ENCODE assay signal across 8 cellular contexts in the genomic region with DNA sequence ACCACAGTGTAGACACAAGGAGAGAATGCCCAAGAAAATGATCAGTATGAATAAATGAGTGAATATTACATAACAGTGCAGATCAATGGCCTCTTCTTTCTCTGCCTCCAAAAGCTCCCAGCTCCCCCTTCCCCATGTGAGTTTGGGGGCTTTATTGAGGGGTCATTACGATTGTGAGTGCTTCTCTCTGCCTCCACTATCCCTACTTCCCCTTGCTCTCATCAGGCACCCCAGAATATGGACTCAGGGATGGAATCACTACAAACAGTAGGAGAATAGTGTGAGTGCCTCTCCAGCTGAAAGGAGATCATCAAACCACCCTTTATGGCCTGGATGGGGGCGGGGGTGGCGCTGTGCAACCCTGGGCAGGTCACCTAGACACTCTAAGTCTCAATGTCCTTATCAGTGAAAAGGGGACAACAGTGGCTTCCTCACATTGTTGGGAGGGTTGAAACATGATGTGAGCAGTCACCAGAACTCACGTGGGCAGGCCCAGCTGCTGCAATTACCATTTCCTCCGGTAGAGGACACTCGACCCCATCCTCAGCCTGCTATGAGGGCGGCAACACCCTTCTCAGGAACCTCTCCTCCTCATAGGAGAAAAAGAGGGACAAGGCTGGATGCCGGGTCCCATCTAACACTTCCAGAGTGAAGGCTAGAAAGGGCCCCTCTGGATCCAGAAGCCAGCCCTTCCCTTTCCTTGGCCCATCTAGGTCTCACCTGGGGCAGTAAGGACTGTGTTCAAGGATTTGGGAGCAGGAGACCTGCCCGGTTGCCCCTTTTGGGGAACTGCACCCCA. TPM values are rescaled to one million over a fixed set of nuclear protein-coding genes. Genes with fewer than 3 reads are reported as not detected.
DNase-seq lines count a peak whose midpoint lies in the region; ATAC-seq and TF ChIP-seq lines count a peak whose summit lies in the region.

No MANE protein-coding gene starts in this region.

- peak; percentile 44 for ATAC-seq in GM18502 (IDR thresholded peaks at IDR 0.05; ENCODE audit: poor library complexity, unreplicated experiment)
- peak; percentile 78 for ATAC-seq in Right ventricle myocardium inferior

- TF ChIP-seq CTCF in SU-DHL-6 (IDR thresholded peaks at IDR 0.05; ENCODE audit: insufficient read depth, low read length, poor library complexity, severe bottlenecking), result peak; percentile 83
- peak; percentile 88 for TF ChIP-seq CTCF in type B pancreatic cell (conservative IDR thresholded peaks at IDR 0.05)

- H3K9me3 Mint-ChIP-seq in activated naive CD8-positive, alpha-beta T cell treated with anti-CD3 and anti-CD28 coated beads for 36 hours, result no peaks in the 10 kb centered on the region
- no peaks in the 10 kb centered on the region for H3K9me3 Mint-ChIP-seq in type B pancreatic cell

- intact Hi-C loops in Right ventricle myocardium inferior (cut with DNase I) (loop anchor here (1.0 to 2.0 kb wide), 2 partner anchors 26 to 57 kb away; no protein-coding TSS in a partner anchor), posterior vena cava (cut with DNase I) (loop anchor here (5.0 kb wide), 2 partner anchors 55 to 60 kb away; partner anchors contain the start of gene CISD3 (in 1 of the 2))

- H3K79me2 ChIP-seq in SU-DHL-6 (ENCODE audit: insufficient read depth, low read length), result no peaks in the 10 kb centered on the region

- peak overlapping the region; percentile 75 for H3K27ac Mint-ChIP-seq in activated naive CD8-positive, alpha-beta T cell treated with anti-CD3 and anti-CD28 coated beads for 36 hours
- H3K27ac Mint-ChIP-seq in type B pancreatic cell, result peak overlapping the region; percentile 75

- DNase-seq in 8988T (peak; percentile 66), NCI-H1417 (lab: John Stamatoyannopoulos, UW) (peak; percentile 72 to 88 (median 74)), Right ventricle myocardium inferior (ENCODE audit: missing footprints) (peak; percentile 86), posterior vena cava (ENCODE audit: low spot score) (peak; percentile 93), type B pancreatic cell (ENCODE audit: extremely low spot score, unreplicated experiment) (peak; percentile 84)
- peak; percentile 81 for DNase-seq in activated naive CD8-positive, alpha-beta T cell treated with anti-CD3 and anti-CD28 coated beads for 36 hours

- no peaks in the 10 kb centered on the region for H3K9me2 ChIP-seq in SU-DHL-6 (replicated peaks; ENCODE audit: insufficient read depth, low read length)

- peaks cover 4% of the 10 kb centered on the region; the same call in 1 of the 2 replicates for H3F3A ChIP-seq in SU-DHL-6 (ENCODE audit: insufficient read depth)

- H4K20me1 ChIP-seq in SU-DHL-6 (ENCODE audit: low read depth, low read length), result no peaks in the 10 kb centered on the region

- H3K27me3 ChIP-seq in SU-DHL-6 (ENCODE audit: low read length), result no peaks in the 10 kb centered on the region

- H3K27me3 Mint-ChIP-seq in activated naive CD8-positive, alpha-beta T cell treated with anti-CD3 and anti-CD28 coated beads for 36 hours, result peaks cover 10% of the 10 kb centered on the region
- peaks cover 28% of the 10 kb centered on the region for H3K27me3 Mint-ChIP-seq in type B pancreatic cell

- H2AFZ ChIP-seq in SU-DHL-6 (ENCODE audit: low read depth, low read length, severe bottlenecking), result peak overlapping the region; percentile 89

- no peak overlapping the region for H3K4me2 ChIP-seq in SU-DHL-6 (ENCODE audit: low read depth, low read length, poor library complexity, severe bottlenecking)

- no peak overlapping the region for H3K4me3 ChIP-seq in SU-DHL-6 (ENCODE audit: insufficient read depth, low read length, poor library complexity, severe bottlenecking)

- no peak overlapping the region for H3K4me3 Mint-ChIP-seq in activated naive CD8-positive, alpha-beta T cell treated with anti-CD3 and anti-CD28 coated beads for 36 hours
- peak overlapping the region; percentile 68 for H3K4me3 Mint-ChIP-seq in type B pancreatic cell

- H3K36me3 Mint-ChIP-seq in activated naive CD8-positive, alpha-beta T cell treated with anti-CD3 and anti-CD28 coated beads for 36 hours, result peaks cover 13% of the 10 kb centered on the region
- no peaks in the 10 kb centered on the region for H3K36me3 Mint-ChIP-seq in type B pancreatic cell

- peak overlapping the region; percentile 25; the same call in 1 of the 2 replicates for H3K9ac ChIP-seq in SU-DHL-6 (ENCODE audit: low read length)

- peaks cover 31% of the 10 kb centered on the region for H3K4me1 Mint-ChIP-seq in activated naive CD8-positive, alpha-beta T cell treated with anti-CD3 and anti-CD28 coated beads for 36 hours
- H3K4me1 Mint-ChIP-seq in type B pancreatic cell (ENCODE audit: unreplicated experiment), result peaks cover 6% of the 10 kb centered on the region

- no peaks in the 10 kb centered on the region for H3K36me3 ChIP-seq in SU-DHL-6 (ENCODE audit: low read length)

- no peaks in the 10 kb centered on the region for H3K9me3 ChIP-seq in SU-DHL-6 (ENCODE audit: insufficient read depth, low read length)

- H3K27ac ChIP-seq in SU-DHL-6 (ENCODE audit: low read depth, low read length), result no peak overlapping the region

RNA-seq across cellular contexts. Expression of gene EPOP, which starts 2.1 kb away (rescaled TPM):
- total RNA-seq in activated naive CD8-positive, alpha-beta T cell treated with anti-CD3 and anti-CD28 coated beads for 36 hours, result 10 to 100 TPM; 33.6 to 33.7 TPM
- 0.51 TPM for total RNA-seq in Right ventricle myocardium inferior
- total RNA-seq in posterior vena cava, result 1 to 10 TPM; 1.6 to 2.6 TPM
- 6.2 and 11.0 TPM in 2 replicates for total RNA-seq in type B pancreatic cell (ENCODE audit: low replicate concordance)

RNA-seq across cellular contexts. Expression of gene MLLT6, which starts 28.2 kb away (rescaled TPM):
- 100 to 1,000 TPM; 125 to 130 TPM for total RNA-seq in activated naive CD8-positive, alpha-beta T cell treated with anti-CD3 and anti-CD28 coated beads for 36 hours
- total RNA-seq in Right ventricle myocardium inferior (71.1 TPM), posterior vena cava (10 to 100 TPM; 79.7 to 82.4 TPM), type B pancreatic cell (ENCODE audit: low replicate concordance) (122 and 130 TPM in 2 replicates)

RNA-seq across cellular contexts. Expression of gene CISD3, which starts 53.2 kb away (rescaled TPM):
- 10 to 100 TPM; 54.3 to 57.4 TPM for total RNA-seq in activated naive CD8-positive, alpha-beta T cell treated with anti-CD3 and anti-CD28 coated beads for 36 hours
- total RNA-seq in Right ventricle myocardium inferior (84.7 TPM), posterior vena cava (10 to 100 TPM; 24.7 to 27.4 TPM), type B pancreatic cell (ENCODE audit: low replicate concordance) (12.8 and 15.6 TPM in 2 replicates)
